1 cellular context compared by ENCODE assay signal in the genomic region with DNA sequence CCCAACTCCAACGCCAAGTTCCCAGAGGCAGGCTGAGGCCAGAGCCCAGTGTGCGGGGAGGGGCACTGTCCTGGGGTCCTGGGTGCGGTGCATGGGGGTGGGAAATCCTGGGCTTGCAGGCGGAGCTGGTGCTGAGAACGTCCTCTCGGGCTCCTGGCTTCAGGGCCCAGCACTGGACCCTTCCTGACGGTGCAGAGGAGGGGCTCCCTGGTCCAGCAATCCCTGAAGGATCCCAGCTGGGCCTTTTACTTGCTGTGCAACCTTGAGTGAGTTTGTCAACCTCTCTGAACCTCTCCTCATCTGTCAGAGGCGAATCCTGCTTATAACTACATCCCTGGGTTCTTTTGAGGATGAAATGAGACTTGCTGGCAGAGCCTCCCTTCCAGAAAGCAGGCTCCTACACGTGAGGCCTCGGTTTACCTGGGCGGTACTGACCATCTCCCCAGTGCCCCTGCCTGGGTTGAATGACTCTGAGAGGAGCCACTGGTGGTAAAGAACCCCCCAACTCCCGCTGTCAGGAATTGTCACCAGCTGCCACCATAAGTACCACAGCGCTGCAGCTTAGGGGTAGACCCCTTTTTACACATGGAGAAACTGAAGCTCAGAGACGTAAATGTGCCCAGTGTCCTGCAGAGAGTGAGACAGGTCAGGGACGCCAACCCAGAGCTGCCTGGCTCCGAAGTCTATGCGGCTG.
TF ChIP-seq lines count a peak whose summit lies in the region.

No MANE protein-coding gene starts in this region.

TF ChIP-seq in K562, 482 proteins besides CTCF, POLR2A, EP300 and RAD21 (continued from another document):
- TF ChIP-seq, protein P1, sequence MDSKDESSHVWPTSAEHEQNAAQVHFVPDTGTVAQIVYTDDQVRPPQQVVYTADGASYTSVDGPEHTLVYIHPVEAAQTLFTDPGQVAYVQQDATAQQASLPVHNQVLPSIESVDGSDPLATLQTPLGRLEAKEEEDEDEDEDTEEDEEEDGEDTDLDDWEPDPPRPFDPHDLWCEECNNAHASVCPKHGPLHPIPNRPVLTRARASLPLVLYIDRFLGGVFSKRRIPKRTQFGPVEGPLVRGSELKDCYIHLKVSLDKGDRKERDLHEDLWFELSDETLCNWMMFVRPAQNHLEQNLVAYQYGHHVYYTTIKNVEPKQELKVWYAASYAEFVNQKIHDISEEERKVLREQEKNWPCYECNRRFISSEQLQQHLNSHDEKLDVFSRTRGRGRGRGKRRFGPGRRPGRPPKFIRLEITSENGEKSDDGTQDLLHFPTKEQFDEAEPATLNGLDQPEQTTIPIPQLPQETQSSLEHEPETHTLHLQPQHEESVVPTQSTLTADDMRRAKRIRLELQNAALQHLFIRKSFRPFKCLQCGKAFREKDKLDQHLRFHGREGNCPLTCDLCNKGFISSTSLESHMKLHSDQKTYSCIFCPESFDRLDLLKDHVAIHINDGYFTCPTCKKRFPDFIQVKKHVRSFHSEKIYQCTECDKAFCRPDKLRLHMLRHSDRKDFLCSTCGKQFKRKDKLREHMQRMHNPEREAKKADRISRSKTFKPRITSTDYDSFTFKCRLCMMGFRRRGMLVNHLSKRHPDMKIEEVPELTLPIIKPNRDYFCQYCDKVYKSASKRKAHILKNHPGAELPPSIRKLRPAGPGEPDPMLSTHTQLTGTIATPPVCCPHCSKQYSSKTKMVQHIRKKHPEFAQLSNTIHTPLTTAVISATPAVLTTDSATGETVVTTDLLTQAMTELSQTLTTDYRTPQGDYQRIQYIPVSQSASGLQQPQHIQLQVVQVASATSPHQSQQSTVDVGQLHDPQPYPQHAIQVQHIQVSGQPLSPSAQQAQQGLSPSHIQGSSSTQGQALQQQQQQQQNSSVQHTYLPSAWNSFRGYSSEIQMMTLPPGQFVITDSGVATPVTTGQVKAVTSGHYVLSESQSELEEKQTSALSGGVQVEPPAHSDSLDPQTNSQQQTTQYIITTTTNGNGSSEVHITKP (IDR thresholded peaks at IDR 0.05; ENCODE audit: partially characterized antibody): no peak
- no peak for TF ChIP-seq FOSL1 (tag; conservative IDR thresholded peaks at IDR 0.05)
- TF ChIP-seq GABPB2 (CRISPR knock-in tag; conservative IDR thresholded peaks at IDR 0.05): no peak
- TF ChIP-seq, protein P2, sequence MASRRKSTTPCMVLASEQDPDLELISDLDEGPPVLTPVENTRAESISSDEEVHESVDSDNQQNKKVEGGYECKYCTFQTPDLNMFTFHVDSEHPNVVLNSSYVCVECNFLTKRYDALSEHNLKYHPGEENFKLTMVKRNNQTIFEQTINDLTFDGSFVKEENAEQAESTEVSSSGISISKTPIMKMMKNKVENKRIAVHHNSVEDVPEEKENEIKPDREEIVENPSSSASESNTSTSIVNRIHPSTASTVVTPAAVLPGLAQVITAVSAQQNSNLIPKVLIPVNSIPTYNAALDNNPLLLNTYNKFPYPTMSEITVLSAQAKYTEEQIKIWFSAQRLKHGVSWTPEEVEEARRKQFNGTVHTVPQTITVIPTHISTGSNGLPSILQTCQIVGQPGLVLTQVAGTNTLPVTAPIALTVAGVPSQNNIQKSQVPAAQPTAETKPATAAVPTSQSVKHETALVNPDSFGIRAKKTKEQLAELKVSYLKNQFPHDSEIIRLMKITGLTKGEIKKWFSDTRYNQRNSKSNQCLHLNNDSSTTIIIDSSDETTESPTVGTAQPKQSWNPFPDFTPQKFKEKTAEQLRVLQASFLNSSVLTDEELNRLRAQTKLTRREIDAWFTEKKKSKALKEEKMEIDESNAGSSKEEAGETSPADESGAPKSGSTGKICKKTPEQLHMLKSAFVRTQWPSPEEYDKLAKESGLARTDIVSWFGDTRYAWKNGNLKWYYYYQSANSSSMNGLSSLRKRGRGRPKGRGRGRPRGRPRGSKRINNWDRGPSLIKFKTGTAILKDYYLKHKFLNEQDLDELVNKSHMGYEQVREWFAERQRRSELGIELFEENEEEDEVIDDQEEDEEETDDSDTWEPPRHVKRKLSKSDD (conservative IDR thresholded peaks at IDR 0.05; ENCODE audit: low read length): no peak
- TF ChIP-seq TFAM (CRISPR knock-in tag; conservative IDR thresholded peaks at IDR 0.05): no peak
- no peak for TF ChIP-seq KLF6 (CRISPR knock-in tag; IDR thresholded peaks at IDR 0.05; ENCODE audit: borderline replicate concordance)
- no peak for TF ChIP-seq ZNF134 (CRISPR knock-in tag; conservative IDR thresholded peaks at IDR 0.05)
- TF ChIP-seq BDP1 (IDR thresholded peaks at IDR 0.05; ENCODE audit: insufficient read depth, insufficient read length): no peak
- no peak for TF ChIP-seq MCM7 (IDR thresholded peaks at IDR 0.05)
- no peak for TF ChIP-seq SMARCA4 (IDR thresholded peaks at IDR 0.05)
- no peak for TF ChIP-seq ZKSCAN8 (CRISPR knock-in tag; IDR thresholded peaks at IDR 0.05)
- TF ChIP-seq, protein P3, sequence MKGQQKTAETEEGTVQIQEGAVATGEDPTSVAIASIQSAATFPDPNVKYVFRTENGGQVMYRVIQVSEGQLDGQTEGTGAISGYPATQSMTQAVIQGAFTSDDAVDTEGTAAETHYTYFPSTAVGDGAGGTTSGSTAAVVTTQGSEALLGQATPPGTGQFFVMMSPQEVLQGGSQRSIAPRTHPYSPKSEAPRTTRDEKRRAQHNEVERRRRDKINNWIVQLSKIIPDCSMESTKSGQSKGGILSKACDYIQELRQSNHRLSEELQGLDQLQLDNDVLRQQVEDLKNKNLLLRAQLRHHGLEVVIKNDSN (CRISPR knock-in tag; IDR thresholded peaks at IDR 0.05): no peak
- TF ChIP-seq, protein P4, sequence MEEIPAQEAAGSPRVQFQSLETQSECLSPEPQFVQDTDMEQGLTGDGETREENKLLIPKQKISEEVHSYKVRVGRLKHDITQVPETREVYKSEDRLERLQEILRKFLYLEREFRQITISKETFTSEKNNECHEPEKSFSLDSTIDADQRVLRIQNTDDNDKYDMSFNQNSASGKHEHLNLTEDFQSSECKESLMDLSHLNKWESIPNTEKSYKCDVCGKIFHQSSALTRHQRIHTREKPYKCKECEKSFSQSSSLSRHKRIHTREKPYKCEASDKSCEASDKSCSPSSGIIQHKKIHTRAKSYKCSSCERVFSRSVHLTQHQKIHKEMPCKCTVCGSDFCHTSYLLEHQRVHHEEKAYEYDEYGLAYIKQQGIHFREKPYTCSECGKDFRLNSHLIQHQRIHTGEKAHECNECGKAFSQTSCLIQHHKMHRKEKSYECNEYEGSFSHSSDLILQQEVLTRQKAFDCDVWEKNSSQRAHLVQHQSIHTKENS (CRISPR knock-in tag; IDR thresholded peaks at IDR 0.05): no peak
